Comparison of ENCODE assay signal across 5 cellular contexts in the genomic region with DNA sequence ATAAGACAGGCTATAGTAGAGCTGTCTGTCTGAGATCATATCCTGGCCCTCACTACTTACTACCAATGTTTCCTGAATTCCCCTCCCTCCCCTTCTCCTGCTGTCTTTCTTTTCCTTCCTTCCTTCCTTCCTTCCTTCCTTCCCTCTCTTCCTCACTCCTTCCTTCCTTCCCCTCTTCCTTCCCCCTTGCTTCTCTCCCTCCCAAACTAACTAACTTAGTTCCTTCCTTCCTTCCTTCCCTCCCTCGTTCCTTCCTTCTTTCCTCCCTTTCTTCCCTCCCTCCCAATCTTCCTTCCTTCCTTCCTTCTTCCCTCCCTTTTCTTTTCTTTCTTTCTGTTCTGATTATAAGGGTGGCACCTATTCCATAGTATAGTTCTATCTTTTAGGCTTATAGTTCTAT.
"Had no signal": no experiment of that assay in that cellular context is flagged by ENCODE, and none has a peak within 500 bp of the region (broad histone marks: within the 10 kb centered on the region; RNA-seq: fewer than 3 reads in every experiment).

No MANE protein-coding gene starts in this region.

- H2AFZ ChIP-seq: GM23338 had no signal

- H3K4me2 ChIP-seq: GM23338 had no signal

- DNase-seq: H9, HFFc6 had no signal

- H3K27ac ChIP-seq: HL-60 had no signal

- H3K4me3 ChIP-seq: GM23338, K562 had no signal
